Comparison of ENCODE assay signal across 8 cellular contexts in the genomic region with DNA sequence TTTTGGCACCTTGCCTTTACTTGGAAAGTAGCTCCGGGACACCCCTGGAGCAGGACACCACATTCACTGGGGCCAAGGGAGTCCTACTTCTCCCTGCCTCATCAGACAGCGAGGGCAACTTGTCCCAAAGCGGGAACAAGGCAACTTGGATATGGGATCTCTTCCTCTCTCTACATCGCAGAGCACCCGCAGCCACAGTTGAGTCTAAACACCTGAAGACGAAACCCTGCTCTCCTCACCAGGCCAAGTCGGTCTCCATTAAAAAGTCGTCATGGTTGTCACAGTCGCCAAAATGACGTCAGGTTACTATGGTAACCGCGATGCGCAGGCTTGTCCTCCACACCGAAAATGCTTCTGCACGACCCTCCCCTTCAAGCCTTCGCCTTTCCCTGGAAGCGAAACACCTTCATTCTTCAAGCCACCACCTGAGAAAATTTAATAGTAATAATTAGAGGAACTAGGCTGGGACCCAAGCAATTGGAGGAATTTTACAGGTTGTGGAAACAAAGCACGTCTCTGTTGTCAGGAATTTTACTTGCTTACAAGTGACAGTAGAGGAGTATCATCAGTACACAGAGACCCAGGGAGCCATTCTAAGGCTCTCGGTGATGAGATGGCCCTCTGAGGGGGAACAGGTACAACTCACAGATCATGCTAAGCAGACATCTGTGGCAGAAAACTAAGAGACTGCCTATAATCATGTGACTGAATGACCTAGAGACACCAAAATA. TPM values are rescaled to one million over a fixed set of nuclear protein-coding genes. Genes with fewer than 3 reads are reported as not detected.
A peak's percentile ranks its signal among the peaks of the same experiment; 100 is the strongest.
DNase-seq lines count a peak whose midpoint lies in the region; ATAC-seq and TF ChIP-seq lines count a peak whose summit lies in the region.

No MANE protein-coding gene starts in this region.

- peak overlapping the region; percentile 95 for H3K4me3 Mint-ChIP-seq in WTC11

- CTCF ChIA-PET in AG04450 (lab: Charles Lee) = no interaction called here
- CTCF ChIA-PET in WTC11 (lab: Charles Lee) = no interaction called here

- peak overlapping the region; percentile 60 for H3K4me3 ChIP-seq in AG04450 (ENCODE audit: low read depth, low read length)
- no peak overlapping the region for H3K4me3 ChIP-seq in SJCRH30

- H3K27ac ChIP-seq in AG04450 (ENCODE audit: low read depth, low read length) (no peak overlapping the region), SJCRH30 (no peak overlapping the region)

- ATAC-seq in HG03442 (IDR thresholded peaks at IDR 0.05; ENCODE audit: unreplicated experiment) (peak; percentile 98), WTC11 (peak; percentile 94), left lobe of liver (no peak)

- no peaks in the 10 kb centered on the region for H3K36me3 ChIP-seq in SJCRH30

- H3K27ac Mint-ChIP-seq in WTC11 = peak overlapping the region; percentile 95

- peak; percentile 15 for DNase-seq in AG04450 (ENCODE audit: low read depth, low spot score)
- peak; percentile 26 for DNase-seq in GM19240 (ENCODE audit: insufficient read length, low spot score)
- peak; percentile 78 for DNase-seq in WTC11 (ENCODE audit: low spot score)
- DNase-seq in cerebellum (ENCODE audit: low spot score) = peak; percentile 68
- DNase-seq in left lobe of liver (ENCODE audit: low spot score) = peak; percentile 43
- DNase-seq in stimulated activated CD8-positive, alpha-beta memory T cell treated with anti-CD3 and anti-CD28 coated beads, Interleukin-12 subunit alpha, Interleukin-12 subunit beta, amount 100 ng/mL, for 1 hour (ENCODE audit: low read depth) = peak; percentile 35
- no peak for DNase-seq in SJCRH30

- H3K36me3 Mint-ChIP-seq in WTC11 = no peaks in the 10 kb centered on the region

- no peaks in the 10 kb centered on the region for H3K9me3 ChIP-seq in AG04450 (ENCODE audit: control insufficient read depth, insufficient read depth, low read length)
- no peaks in the 10 kb centered on the region for H3K9me3 ChIP-seq in SJCRH30 (replicated peaks)

- no peaks in the 10 kb centered on the region for H3K4me1 Mint-ChIP-seq in WTC11

- POLR2A ChIA-PET in AG04450 (lab: Yijun Ruan, JAX) = no interaction called here
- POLR2A ChIA-PET in WTC11 (lab: Charles Lee) = no interaction called here

- no peak for TF ChIP-seq CTCF in AG04450 (IDR thresholded peaks at IDR 0.05; ENCODE audit: low read depth, low read length)
- no peak for TF ChIP-seq CTCF in WTC11 (IDR thresholded peaks at IDR 0.05)

- no peaks in the 10 kb centered on the region for H3K27me3 ChIP-seq in AG04450 (ENCODE audit: control insufficient read depth, insufficient read depth, low read length)
- no peaks in the 10 kb centered on the region for H3K27me3 ChIP-seq in SJCRH30

- no peaks in the 10 kb centered on the region for H3K27me3 Mint-ChIP-seq in WTC11 (ENCODE audit: low read depth)

- peaks cover 12% of the 10 kb centered on the region for H3K4me1 ChIP-seq in SJCRH30

- H3K9me3 Mint-ChIP-seq in WTC11 = no peaks in the 10 kb centered on the region

TF ChIP-seq in WTC11, 78 proteins besides CTCF, POLR2A, EP300 and RAD21:
- no peak for TF ChIP-seq GRHL2 (CRISPR knock-in tag; IDR thresholded peaks at IDR 0.05; ENCODE audit: insufficient replicate concordance, severe bottlenecking)
- TF ChIP-seq CREM (CRISPR knock-in tag; IDR thresholded peaks at IDR 0.05) = peak; percentile 94

RNA-seq across cellular contexts. Expression of a gene that starts 30.5 kb away (rescaled TPM):
- polyA plus RNA-seq in AG04450 (2011; rRNA removed) = 36.2 and 43.9 TPM in 2 replicates
- 8.1 and 11.3 TPM in 2 replicates for polyA minus RNA-seq in AG04450 (2011; rRNA and poly(A)+ RNA removed)
- total RNA-seq in WTC11 (2021) (46.4 to 55.0 TPM (median 50.6 TPM) in 3 replicates), cerebellum (30.8 TPM), left lobe of liver (29.3 TPM)
- total RNA-seq in SJCRH30 (2014; rRNA removed; shearing (Covaris generic)) = 98.4 and 112 TPM in 2 replicates

RNA-seq across cellular contexts. Expression of a gene that starts 35.6 kb away (rescaled TPM):
- polyA plus RNA-seq in AG04450 (2011; rRNA removed) = 0.19 and 0.22 TPM in 2 replicates
- 0.30 and 0.32 TPM in 2 replicates for polyA minus RNA-seq in AG04450 (2011; rRNA and poly(A)+ RNA removed)
- total RNA-seq in WTC11 (2021) = 0.17 to 0.48 TPM (median 0.23 TPM) in 3 replicates
- 2.2 TPM for total RNA-seq in cerebellum
- 0.25 TPM for total RNA-seq in left lobe of liver
- 0.04 TPM in 1 of 2 replicates, not detected in the other for total RNA-seq in SJCRH30 (2014; rRNA removed; shearing (Covaris generic))

RNA-seq across cellular contexts. Expression of a gene that starts 52.9 kb away (rescaled TPM):
- polyA plus RNA-seq in AG04450 (2011; rRNA removed) = 23.0 and 28.1 TPM in 2 replicates
- polyA minus RNA-seq in AG04450 (2011; rRNA and poly(A)+ RNA removed) = 5.6 and 8.7 TPM in 2 replicates
- 9.3 to 14.1 TPM (median 11.7 TPM) in 3 replicates for total RNA-seq in WTC11 (2021)
- total RNA-seq in cerebellum = 8.8 TPM
- 2.5 TPM for total RNA-seq in left lobe of liver
- 24.1 and 26.0 TPM in 2 replicates for total RNA-seq in SJCRH30 (2014; rRNA removed; shearing (Covaris generic))

Comparison
In these comparisons a context has a peak if more than half of its experiments do, and no peak if none do; other contexts are left out.
1. DNase-seq: peak in AG04450 (single experiment), GM19240 (single experiment), WTC11 (single experiment), cerebellum (single experiment), left lobe of liver (single experiment) and stimulated activated CD8-positive, alpha-beta memory T cell treated with anti-CD3 and anti-CD28 coated beads, Interleukin-12 subunit alpha, Interleukin-12 subunit beta, amount 100 ng/mL, for 1 hour (single experiment); none in SJCRH30 (0 of 2).